Comparison of ENCODE assay signal across 11 cellular contexts in the genomic region with DNA sequence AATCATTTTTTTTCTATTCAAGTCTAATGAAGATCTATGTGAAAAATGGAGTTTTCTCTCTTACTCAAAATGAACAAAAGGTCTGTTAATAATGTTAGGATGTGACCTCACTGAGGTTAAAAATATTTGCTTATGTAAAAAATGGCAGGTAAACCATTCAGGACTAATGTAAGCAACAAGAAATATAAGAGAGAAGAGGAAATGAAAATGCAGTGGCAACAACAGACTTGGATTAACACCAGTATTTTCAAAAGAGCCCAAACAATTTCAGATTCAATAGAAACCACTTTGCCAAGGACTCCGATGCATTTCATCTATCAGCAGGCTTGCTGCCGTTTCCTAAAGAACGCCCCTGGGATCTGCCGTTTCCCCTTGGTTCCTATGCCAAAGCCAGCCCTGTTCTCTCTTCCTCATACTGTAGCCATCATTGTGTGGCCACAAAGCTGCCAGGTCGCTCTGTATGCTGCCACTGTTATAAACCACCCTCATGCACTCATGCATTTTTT.
DNase-seq lines count a peak whose midpoint lies in the region; ATAC-seq, FAIRE-seq and TF ChIP-seq lines count a peak whose summit lies in the region.
"Had no signal": no experiment of that assay in that cellular context is flagged by ENCODE, and none has a peak within 500 bp of the region (broad histone marks: within the 10 kb centered on the region; RNA-seq: fewer than 3 reads in every experiment).

No MANE protein-coding gene starts in this region.

- intact Hi-C loops in body of pancreas (cut with DNase I), result no loop called here

- TF ChIP-seq POLR2A in body of pancreas (IDR thresholded peaks at IDR 0.05), result no peak

- ATAC-seq in GM21360 (IDR thresholded peaks at IDR 0.05; ENCODE audit: unreplicated experiment) (peak; percentile 67), HG03108 (IDR thresholded peaks at IDR 0.05; ENCODE audit: unreplicated experiment) (peak; percentile 73), body of pancreas (peak; percentile 52)
- ATAC-seq: GM23338 had no signal

- no peak overlapping the region for H3K4me3 ChIP-seq in body of pancreas
- H3K4me3 ChIP-seq: GM23338, SJSA1 had no signal

- FAIRE-seq in D721Med (lab: Jason Lieb, UNC), result no peak

- no peak for TF ChIP-seq CTCF in GM13977 (IDR thresholded peaks at IDR 0.05; ENCODE audit: extremely low read depth, insufficient read depth, missing control alignments)
- TF ChIP-seq CTCF in body of pancreas (IDR thresholded peaks at IDR 0.05), result no peak
- TF ChIP-seq CTCF in D721Med (IDR thresholded peaks at IDR 0.05; ENCODE audit: insufficient read depth, missing control alignments), result no peak

- H3K4me1 ChIP-seq in body of pancreas, result no peaks in the 10 kb centered on the region

- no peaks in the 10 kb centered on the region for H3K9me3 ChIP-seq in body of pancreas

- DNase-seq in GM13977 (ENCODE audit: low spot score), result peak; percentile 31
- no peak for DNase-seq in body of pancreas
- no peak for DNase-seq in activated CD4-positive, alpha-beta T cell treated with anti-CD3 and anti-CD28 coated beads for 4 hours
- no peak for DNase-seq in D721Med (ENCODE audit: insufficient read length, low spot score)
- DNase-seq in UCSD-AML1 (lab: John Stamatoyannopoulos, UW; ENCODE audit: unreplicated experiment), result no peak
- DNase-seq in AML-193 (lab: John Stamatoyannopoulos, UW), result no peak
- DNase-seq: NCI-H1105 had no signal

- no peak overlapping the region for H3K27ac ChIP-seq in body of pancreas
- H3K27ac ChIP-seq: SJSA1 had no signal

- H3K27me3 ChIP-seq in body of pancreas, result no peaks in the 10 kb centered on the region
- H3K27me3 ChIP-seq: SJSA1 had no signal

- 72 to 84% methylated on average over 5 of the region's 5 CpGs for WGBS in body of pancreas, 2 donors

- in situ Hi-C loops in GM13977 (cut with MboI; ENCODE audit: low pct_unique_long_range_greater_than_20kb, low sequenced_read_pairs, unreplicated experiment), result no loop called here

- H3K36me3 ChIP-seq in body of pancreas (replicated peaks in 1 of 2; ENCODE audit: insufficient read depth in 1 of 2, low read depth in 2 of 2), result no peaks in the 10 kb centered on the region
- H3K36me3 ChIP-seq: SJSA1 had no signal
